8 cellular contexts compared by ENCODE assay signal in the genomic region with DNA sequence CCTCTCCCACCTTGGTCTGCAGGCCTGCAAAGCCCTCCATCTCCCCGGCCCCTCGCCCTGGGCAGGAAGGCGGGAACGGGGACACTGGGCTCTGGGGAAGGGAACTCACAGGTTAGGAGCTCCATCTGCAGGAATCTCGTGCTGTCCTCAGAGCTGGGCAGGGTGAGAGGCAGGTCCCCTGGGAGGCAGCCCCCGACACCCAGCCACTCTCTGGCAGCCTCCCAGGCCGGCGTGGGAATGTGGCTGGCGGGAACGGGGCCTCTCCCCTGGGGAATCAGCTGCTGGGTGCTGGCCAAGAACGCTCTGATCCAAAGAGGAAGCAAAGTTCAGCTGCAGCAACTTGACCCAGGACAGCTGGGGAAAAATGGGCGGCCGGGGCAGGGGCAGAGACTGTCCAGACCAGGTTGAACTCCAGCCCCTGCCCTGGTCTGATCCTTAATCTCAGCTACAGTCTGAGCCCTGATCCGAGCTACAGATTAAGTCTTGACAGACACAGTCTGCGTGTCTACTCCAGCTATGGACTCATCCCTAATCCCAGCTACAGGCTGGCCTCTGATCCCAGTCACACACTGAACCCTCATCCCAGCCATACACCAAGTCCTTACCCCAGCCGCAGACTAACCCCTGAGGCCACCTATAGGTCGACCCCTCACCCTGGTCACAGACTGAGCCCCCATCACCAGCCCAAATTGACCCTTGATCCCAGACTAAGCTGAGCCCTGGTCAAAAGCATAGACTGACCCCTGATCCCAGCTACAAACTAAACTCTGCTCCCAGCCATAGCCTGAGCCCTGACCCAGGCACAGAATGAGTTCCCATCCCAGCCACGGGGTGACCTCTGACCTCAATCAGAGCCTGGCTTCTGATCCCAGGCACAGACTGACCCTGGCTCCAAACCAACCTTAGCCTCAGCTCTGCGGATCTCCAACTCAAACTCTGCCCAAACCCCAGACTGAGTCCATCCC. TPM values are rescaled to one million over a fixed set of nuclear protein-coding genes. Genes with fewer than 3 reads are reported as not detected.
DNase-seq lines count a peak whose midpoint lies in the region; ATAC-seq, FAIRE-seq and TF ChIP-seq lines count a peak whose summit lies in the region.

No MANE protein-coding gene starts in this region.

- H3K9me3 Mint-ChIP-seq in astrocyte (ENCODE audit: unreplicated experiment), result no peaks in the 10 kb centered on the region

- intact Hi-C loops in tibial artery (cut with DNase I; ENCODE audit: low total_unique reads), result loop anchor here (10.0 kb wide), 1 partner anchor 51 kb away; no protein-coding TSS in a partner anchor

- no peaks in the 10 kb centered on the region for H3K9me3 ChIP-seq in astrocyte (ENCODE audit: insufficient read depth, low read depth, low read length)
- no peaks in the 10 kb centered on the region for H3K9me3 ChIP-seq in keratinocyte (ENCODE audit: control insufficient read depth, low read depth, low read length)
- H3K9me3 ChIP-seq in tibial artery, result no peaks in the 10 kb centered on the region

- peaks cover 7% of the 10 kb centered on the region for H3K4me1 ChIP-seq in astrocyte (ENCODE audit: insufficient read depth, low read length)
- peaks cover 59% of the 10 kb centered on the region for H3K4me1 ChIP-seq in keratinocyte (ENCODE audit: control insufficient read depth, extremely low read depth, insufficient read depth, low read length)
- H3K4me1 ChIP-seq in tibial artery, result peaks cover 5 to 51% (median 41%) of the 10 kb centered on the region in 4 donors

- H2AFZ ChIP-seq in astrocyte (ENCODE audit: low read depth, low read length), result no peak overlapping the region
- no peak overlapping the region for H2AFZ ChIP-seq in keratinocyte (ENCODE audit: control insufficient read depth, low read length)

- peaks cover 8% of the 10 kb centered on the region for H3K27me3 Mint-ChIP-seq in astrocyte (ENCODE audit: low read depth, unreplicated experiment)

- H3K4me1 Mint-ChIP-seq in astrocyte (ENCODE audit: low read depth, unreplicated experiment), result peaks cover 4% of the 10 kb centered on the region

- no peak for ATAC-seq in esophagus mucosa

- H3K36me3 ChIP-seq in astrocyte (ENCODE audit: insufficient read depth, low read length) (no peaks in the 10 kb centered on the region), keratinocyte (ENCODE audit: control insufficient read depth in 2 of 2, extremely low read depth in 1 of 2, insufficient read depth in 2 of 2, low read length in 2 of 2) (no peaks in the 10 kb centered on the region), tibial artery (no peaks in the 10 kb centered on the region)

- H3K36me3 Mint-ChIP-seq in astrocyte (ENCODE audit: low read depth, unreplicated experiment), result no peaks in the 10 kb centered on the region

- DNase-seq in AG09319 (ENCODE audit: extremely low read depth, low read depth) (no peak), HK-2 (ENCODE audit: unreplicated experiment) (peak; percentile 75), astrocyte (ENCODE audit: low read depth) (peak; percentile 25), keratinocyte (ENCODE audit: low read depth, low spot score) (no peak), tibial artery (peak; percentile 81 to 94), NOMO-1 treated with dmso at 0.1 percent for 144 hours (lab: John Stamatoyannopoulos, UW; ENCODE audit: unreplicated experiment) (no peak), NCI-H446 treated with DMSO at 0.1 percent for 48 hours (lab: John Stamatoyannopoulos, UW) (no peak)

- H3K9ac ChIP-seq in astrocyte (ENCODE audit: low read length), result no peak overlapping the region
- H3K9ac ChIP-seq in keratinocyte (ENCODE audit: control insufficient read depth, extremely low read depth, insufficient read depth, low read length), result no peak overlapping the region

- TF ChIP-seq CTCF in AG09319 (IDR thresholded peaks at IDR 0.05; ENCODE audit: low read depth, low read length), result peak; percentile 55
- TF ChIP-seq CTCF in astrocyte (IDR thresholded peaks at IDR 0.05; ENCODE audit: insufficient read depth, low read depth, low read length), result no peak
- TF ChIP-seq CTCF in keratinocyte (optimal IDR thresholded peaks at IDR 0.05 in 1 of 3, IDR thresholded peaks at IDR 0.05 in 1 of 3, conservative IDR thresholded peaks at IDR 0.05 in 1 of 3; ENCODE audit: extremely low read depth in 1 of 3, insufficient read depth in 2 of 3, low read length in 3 of 3), result peak in 2 of 3 experiments; percentile 24 to 53
- peak; percentile 42 to 49 for TF ChIP-seq CTCF in tibial artery (IDR thresholded peaks at IDR 0.05)

- H3K4me2 ChIP-seq in astrocyte (ENCODE audit: low read length), result no peak overlapping the region
- no peak overlapping the region for H3K4me2 ChIP-seq in keratinocyte (ENCODE audit: control insufficient read depth, extremely low read depth, insufficient read depth, low read depth, low read length)

- dilution Hi-C loops in keratinocyte (cut with MboI; ENCODE audit: extremely low pct_ligation_motif_present, low sequenced_read_pairs), result no loop called here

- no peaks in the 10 kb centered on the region for H3K9me1 ChIP-seq in keratinocyte (ENCODE audit: control insufficient read depth, extremely low read depth, insufficient read depth, low read length)

- FAIRE-seq in astrocyte (lab: Jason Lieb, UNC) (no peak), keratinocyte (lab: Jason Lieb, UNC) (peak; percentile 41)

- no peaks in the 10 kb centered on the region for H3K27me3 ChIP-seq in astrocyte (ENCODE audit: insufficient read depth, low read length)
- H3K27me3 ChIP-seq in keratinocyte (ENCODE audit: control insufficient read depth, extremely low read depth, insufficient read depth, low read length), result no peaks in the 10 kb centered on the region
- no peaks in the 10 kb centered on the region for H3K27me3 ChIP-seq in tibial artery

- no peak overlapping the region for H3K4me3 Mint-ChIP-seq in astrocyte (ENCODE audit: unreplicated experiment)

- H3K27ac Mint-ChIP-seq in astrocyte (ENCODE audit: unreplicated experiment), result no peak overlapping the region

- H3K4me3 ChIP-seq in astrocyte (ENCODE audit: insufficient read depth, low read depth, low read length) (no peak overlapping the region), keratinocyte (ENCODE audit: control insufficient read depth in 2 of 3, extremely low read depth in 1 of 3, insufficient read depth in 2 of 3, low read depth in 1 of 3, low read length in 3 of 3) (no peak overlapping the region), tibial artery (no peak overlapping the region)

- H3K27ac ChIP-seq in astrocyte (ENCODE audit: low read depth, low read length) (no peak overlapping the region), keratinocyte (ENCODE audit: control insufficient read depth, insufficient read depth, low read length) (no peak overlapping the region), tibial artery (peak overlapping the region; percentile 42 to 77)

- H3K79me2 ChIP-seq in astrocyte (ENCODE audit: insufficient read depth, low read length) (no peaks in the 10 kb centered on the region), keratinocyte (ENCODE audit: control insufficient read depth, insufficient read depth, low read length) (no peaks in the 10 kb centered on the region)

- H4K20me1 ChIP-seq in astrocyte (ENCODE audit: insufficient read depth, low read length), result no peaks in the 10 kb centered on the region
- H4K20me1 ChIP-seq in keratinocyte (ENCODE audit: control insufficient read depth, extremely low read depth, insufficient read depth, low read length), result no peaks in the 10 kb centered on the region

RNA-seq across cellular contexts. Expression of gene EGFL7, which starts 37.3 kb away (rescaled TPM):
- 12.3 and 15.5 TPM in 2 replicates for total RNA-seq in astrocyte
- polyA plus RNA-seq in keratinocyte, result 4.2 to 10.5 TPM (median 6.2 TPM) in 3 replicates
- 1.0 TPM for polyA plus RNA-seq in keratinocyte (2011; ENCODE audit: low read depth)
- 3.9 and 15.7 TPM in 2 replicates for polyA plus RNA-seq in keratinocyte (2011; cell fraction: cytosol; rRNA removed)
- polyA plus RNA-seq in keratinocyte (2011; cell fraction: nucleus; rRNA removed), result 7.2 and 12.3 TPM in 2 replicates
- 2.4 and 10.1 TPM in 2 replicates for polyA plus RNA-seq in keratinocyte (2012; ENCODE audit: low replicate concordance)
- polyA minus RNA-seq in keratinocyte, result 1.3 to 4.1 TPM (median 2.7 TPM) in 3 replicates
- 16.3 TPM for polyA minus RNA-seq in keratinocyte (2011; cell fraction: cytosol; rRNA and poly(A)+ RNA removed)
- 4.7 and 7.5 TPM in 2 replicates for polyA minus RNA-seq in keratinocyte (2011; cell fraction: nucleus; rRNA and poly(A)+ RNA removed)
- total RNA-seq in esophagus mucosa, result 13.0 TPM

Comparison
In these comparisons a context has a peak if more than half of its experiments do, and no peak if none do; other contexts are left out.
1. DNase-seq: peak in HK-2 (single experiment), astrocyte (single experiment) and tibial artery (2 of 2); none in AG09319 (single experiment), keratinocyte (single experiment), NOMO-1 treated with dmso at 0.1 percent for 144 hours (single experiment) and NCI-H446 treated with DMSO at 0.1 percent for 48 hours (single experiment).
2. H3K27ac ChIP-seq: peak in tibial artery (2 of 2); none in astrocyte (single experiment) and keratinocyte (single experiment).